ENCODE assay signal across 8 cellular contexts in genomic region chr4:38948551-38948950, GRCh38.
A peak's percentile ranks its signal among the peaks of the same experiment; 100 is the strongest.
DNase-seq lines count a peak whose midpoint lies in the region; ATAC-seq and TF ChIP-seq lines count a peak whose summit lies in the region.

No MANE protein-coding gene starts in this region.

- peaks cover 27% of the 10 kb centered on the region for H3K4me1 ChIP-seq in ACC112 (ENCODE audit: control insufficient read depth, insufficient read depth, low read length, unreplicated experiment)
- H3K4me1 ChIP-seq in MM.1S (ENCODE audit: low read length), result no peaks in the 10 kb centered on the region
- no peaks in the 10 kb centered on the region for H3K4me1 ChIP-seq in mucosa of descending colon (ENCODE audit: low read depth)

- ATAC-seq in mucosa of descending colon (peak; percentile 45), GM19467 (IDR thresholded peaks at IDR 0.05; ENCODE audit: unreplicated experiment) (no peak)

- no peak overlapping the region for H3K4me2 ChIP-seq in MM.1S (ENCODE audit: low read depth, low read length)

- H3K4me3 ChIP-seq in ACC112 (ENCODE audit: low read depth, low read length) (no peak overlapping the region), MM.1S (ENCODE audit: low read length) (no peak overlapping the region), mucosa of descending colon (no peak overlapping the region)

- no peak overlapping the region for H3K9ac ChIP-seq in MM.1S (ENCODE audit: low read length)

- H4K20me1 ChIP-seq in MM.1S (ENCODE audit: insufficient read depth, low read length), result no peaks in the 10 kb centered on the region

- H3K9me3 ChIP-seq in MM.1S (replicated peaks; ENCODE audit: insufficient read depth, low read length) (no peaks in the 10 kb centered on the region), mucosa of descending colon (no peaks in the 10 kb centered on the region)

- H2AFZ ChIP-seq in ACC112 (ENCODE audit: low read length, unreplicated experiment) (no peak overlapping the region), MM.1S (ENCODE audit: low read length) (no peak overlapping the region)

- DNase-seq in MM.1S, result no peak
- peak; percentile 17 for DNase-seq in dermis blood vessel endothelial cell
- DNase-seq in mucosa of descending colon, result peak in 2 of 3 donors; percentile 11 to 31
- DNase-seq in iPS-NIHi11 (ENCODE audit: low spot score), result no peak
- DNase-seq in NCI-H2029 treated with DMSO at 0.1 percent for 48 hours (lab: John Stamatoyannopoulos, UW), result no peak
- no peak for DNase-seq in islet precursor cell

- H3K27me3 ChIP-seq in ACC112 (ENCODE audit: insufficient read depth, low read length) (no peaks in the 10 kb centered on the region), MM.1S (replicated peaks; ENCODE audit: insufficient read depth, low read length) (no peaks in the 10 kb centered on the region)

- TF ChIP-seq CTCF in MM.1S (IDR thresholded peaks at IDR 0.05; ENCODE audit: low read length) (no peak), mucosa of descending colon (IDR thresholded peaks at IDR 0.05) (no peak)

- intact Hi-C loops in mucosa of descending colon (cut with DNase I, micrococcal nuclease), result no loop called here

- H3K9me2 ChIP-seq in MM.1S (replicated peaks; ENCODE audit: insufficient read depth, low read length), result no peaks in the 10 kb centered on the region

- H3K36me3 ChIP-seq in ACC112 (ENCODE audit: insufficient read depth, low read length) (peaks cover 2% of the 10 kb centered on the region), MM.1S (replicated peaks; ENCODE audit: insufficient read depth, low read length) (no peaks in the 10 kb centered on the region), mucosa of descending colon (ENCODE audit: low read depth) (no peaks in the 10 kb centered on the region)

- H3K27ac ChIP-seq in ACC112 (ENCODE audit: low read depth, low read length) (peak overlapping the region; percentile 71), MM.1S (ENCODE audit: low read length) (peak overlapping the region; percentile 4; the same call in 1 of the 2 replicates)

- H3K79me2 ChIP-seq in ACC112 (ENCODE audit: control insufficient read depth, insufficient read depth, low read length, unreplicated experiment), result no peaks in the 10 kb centered on the region
- H3K79me2 ChIP-seq in MM.1S (ENCODE audit: low read length), result no peaks in the 10 kb centered on the region

- H3F3A ChIP-seq in MM.1S (ENCODE audit: insufficient read depth, low read length), result no peaks in the 10 kb centered on the region

Comparison
In these comparisons a context has a peak if more than half of its experiments do, and no peak if none do; other contexts are left out.
1. DNase-seq: peak in dermis blood vessel endothelial cell (single experiment) and mucosa of descending colon (2 of 3); none in MM.1S (single experiment), iPS-NIHi11 (single experiment), NCI-H2029 treated with DMSO at 0.1 percent for 48 hours (single experiment) and islet precursor cell (single experiment).